In the genomic region with DNA sequence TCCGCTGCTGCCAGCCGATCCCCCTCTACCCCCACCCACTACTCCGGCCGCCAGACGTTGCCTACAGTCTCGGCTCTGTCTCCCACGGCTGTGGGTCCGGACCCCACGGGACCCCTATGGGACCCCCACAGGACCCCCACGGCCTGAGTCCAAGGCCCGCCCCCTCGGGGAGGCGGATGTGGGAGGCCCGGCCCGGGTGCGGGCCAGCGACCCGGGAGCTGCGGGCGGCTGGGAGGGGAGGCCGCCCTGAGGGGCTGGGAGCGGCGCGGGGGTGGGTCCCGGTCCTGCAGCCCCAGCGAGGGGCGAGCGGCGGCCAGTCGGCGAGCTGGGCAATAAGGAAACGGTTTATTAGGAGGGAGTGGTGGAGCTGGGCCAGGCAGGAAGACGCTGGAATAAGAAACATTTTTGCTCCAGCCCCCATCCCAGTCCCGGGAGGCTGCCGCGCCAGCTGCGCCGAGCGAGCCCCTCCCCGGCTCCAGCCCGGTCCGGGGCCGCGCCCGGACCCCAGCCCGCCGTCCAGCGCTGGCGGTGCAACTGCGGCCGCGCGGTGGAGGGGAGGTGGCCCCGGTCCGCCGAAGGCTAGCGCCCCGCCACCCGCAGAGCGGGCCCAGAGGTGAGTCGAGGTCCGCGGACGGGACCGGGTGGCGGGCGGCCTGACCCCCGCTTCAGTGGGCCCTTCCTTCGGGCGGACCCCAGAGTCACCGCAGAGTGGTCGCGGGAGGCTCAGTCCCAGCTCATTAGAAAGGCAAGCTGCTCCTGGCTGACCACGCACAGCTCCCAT, we compare ENCODE assay signal across 11 cellular contexts. TPM values are rescaled to one million over a fixed set of nuclear protein-coding genes. Genes with fewer than 3 reads are reported as not detected.
DNase-seq lines count a peak whose midpoint lies in the region; ATAC-seq and TF ChIP-seq lines count a peak whose summit lies in the region.
"Had no signal": no experiment of that assay in that cellular context is flagged by ENCODE, and none has a peak within 500 bp of the region (broad histone marks: within the 10 kb centered on the region; RNA-seq: fewer than 3 reads in every experiment).

A gene (plus strand): TSS at position 422 of the 781 bp plus-strand sequence. CDS start 4,971 bp downstream, outside the sequence.

- H3K23me2 ChIP-seq in H9 (ENCODE audit: insufficient read length, low read depth, low read length, poor library complexity, severe bottlenecking) = no peaks in the 10 kb centered on the region

- H3K36me3 Mint-ChIP-seq in H9 (ENCODE audit: insufficient read depth in 1 of 3, low read depth in 3 of 3) (no peaks in the 10 kb centered on the region), progenitor cell of endocrine pancreas (ENCODE audit: insufficient read depth) (no peaks in the 10 kb centered on the region)

- H2BK15ac ChIP-seq in H9 (ENCODE audit: low read depth, low read length) = no peak within 1 kb of the TSS; the same call in 1 of the 2 replicates

- H3K4me2 ChIP-seq in H9 (ENCODE audit: insufficient read depth, insufficient read length, low read length) (peak within 1 kb of the TSS; percentile 19), smooth muscle cell (peak within 1 kb of the TSS; percentile 84)

- H3K9me3 Mint-ChIP-seq in H9 (no peaks in the 10 kb centered on the region), progenitor cell of endocrine pancreas (ENCODE audit: low read depth) (no peaks in the 10 kb centered on the region)
- H3K9me3 Mint-ChIP-seq: central memory CD8-positive, alpha-beta T cell had no signal

- DNase-seq in H9 = no peak
- peak in 1 of 2 donors; percentile 75 for DNase-seq in left lung
- no peak for DNase-seq in smooth muscle cell (lab: John Stamatoyannopoulos, UW; ENCODE audit: unreplicated experiment)
- no peak for DNase-seq in dedifferentiated amniotic fluid mesenchymal stem cell (ENCODE audit: extremely low spot score)
- DNase-seq in NCI-H82 treated with DMSO at 0.1 percent for 48 hours (lab: John Stamatoyannopoulos, UW; ENCODE audit: unreplicated experiment) = no peak
- DNase-seq in activated gamma-delta T cell (lab: John Stamatoyannopoulos, UW) = no peak
- no peak for DNase-seq in progenitor cell of endocrine pancreas (ENCODE audit: low spot score, unreplicated experiment)

- H2BK5ac ChIP-seq in H9 (ENCODE audit: insufficient read length, low read length) = no peak within 1 kb of the TSS

- no peak within 1 kb of the TSS; a peak in 1 of 7 replicates for H3K27ac Mint-ChIP-seq in H9
- no peak within 1 kb of the TSS for H3K27ac Mint-ChIP-seq in progenitor cell of endocrine pancreas

- WGBS in H9 (ENCODE audit: extremely low coverage, insufficient read length, low lambda C conversion rate) = no CpG with 5 or more reads among the region's 74 CpGs
- 15% methylated on average over 74 of the region's 74 CpGs for WGBS in ectodermal cell, 2 experiments
- 32% methylated on average over 49 of the region's 74 CpGs for WGBS in smooth muscle cell (ENCODE audit: low lambda C conversion rate)

- H3K56ac ChIP-seq in H9 (ENCODE audit: insufficient read length, low read depth, low read length) = no peak within 1 kb of the TSS

- H3F3A ChIP-seq in smooth muscle cell (ENCODE audit: low read depth) = peaks cover 7% of the 10 kb centered on the region

- no peak within 1 kb of the TSS for H3K18ac ChIP-seq in H9 (ENCODE audit: insufficient read length, low read depth, low read length)

- no peak within 1 kb of the TSS for H2AK5ac ChIP-seq in H9 (ENCODE audit: insufficient read length, low read length)

- no peak within 1 kb of the TSS for H3T11ph ChIP-seq in H9 (ENCODE audit: low read length)

- H3K27me3 ChIP-seq in H9 (ENCODE audit: insufficient read depth, low read length) = peaks cover 5% of the 10 kb centered on the region; the same call in 1 of the 2 replicates
- peaks cover 48% of the 10 kb centered on the region for H3K27me3 ChIP-seq in ectodermal cell (ENCODE audit: control insufficient read depth, insufficient read depth, low read length, poor library complexity, severe bottlenecking)
- H3K27me3 ChIP-seq in left lung = peaks cover 12 to 35% of the 10 kb centered on the region in 2 donors
- no peaks in the 10 kb centered on the region for H3K27me3 ChIP-seq in smooth muscle cell (ENCODE audit: low read depth)

- no peak within 1 kb of the TSS for H4K5ac ChIP-seq in H9 (ENCODE audit: insufficient read length, low read depth, low read length)

- H3K27me3 Mint-ChIP-seq in H9 (ENCODE audit: low read depth) (peaks cover 15% of the 10 kb centered on the region), progenitor cell of endocrine pancreas (peaks cover 49% of the 10 kb centered on the region)

- H3K79me1 ChIP-seq in H9 (ENCODE audit: insufficient read depth, low read depth, low read length, poor library complexity, severe bottlenecking) = no peaks in the 10 kb centered on the region

- H3K9ac ChIP-seq in H9 (ENCODE audit: extremely low read depth, insufficient read length, low read length) (no peak within 1 kb of the TSS), smooth muscle cell (ENCODE audit: low read depth) (peak within 1 kb of the TSS; percentile 43)

- H3K27ac ChIP-seq in H9 (ENCODE audit: insufficient read length, low read depth, low read length) = no peak within 1 kb of the TSS
- no peak within 1 kb of the TSS for H3K27ac ChIP-seq in ectodermal cell (ENCODE audit: insufficient read depth, low read depth, low read length, poor library complexity, severe bottlenecking)
- H3K27ac ChIP-seq in left lung = peak within 1 kb of the TSS; percentile 87
- no peak within 1 kb of the TSS for H3K27ac ChIP-seq in smooth muscle cell (ENCODE audit: low read depth)

- TF ChIP-seq CTCF in H9 (conservative IDR thresholded peaks at IDR 0.05) (no peak), left lung (IDR thresholded peaks at IDR 0.05) (no peak), smooth muscle cell (IDR thresholded peaks at IDR 0.05; ENCODE audit: borderline replicate concordance, insufficient read depth, poor library complexity, severe bottlenecking) (no peak), progenitor cell of endocrine pancreas (IDR thresholded peaks at IDR 0.05; ENCODE audit: unreplicated experiment) (no peak)

- no peak within 1 kb of the TSS for H2BK20ac ChIP-seq in H9 (ENCODE audit: low read depth, low read length, poor library complexity, severe bottlenecking)

- H3K23ac ChIP-seq in H9 (ENCODE audit: insufficient read length, low read depth, low read length) = no peak within 1 kb of the TSS

- H3K4me3 ChIP-seq in ectodermal cell (ENCODE audit: insufficient read depth, low read depth, low read length) = peak within 1 kb of the TSS; percentile 35
- peak within 1 kb of the TSS; percentile 51 to 52 for H3K4me3 ChIP-seq in left lung
- H3K4me3 ChIP-seq in smooth muscle cell = peak within 1 kb of the TSS; percentile 62
- H3K4me3 ChIP-seq: HAP-1 had no signal

- H3K4me1 Mint-ChIP-seq in H9 (peaks cover 11 to 23% of the 10 kb centered on the region in 2 experiments), progenitor cell of endocrine pancreas (ENCODE audit: low read depth) (peaks cover 3% of the 10 kb centered on the region)
- H3K4me1 Mint-ChIP-seq: central memory CD8-positive, alpha-beta T cell had no signal

- H3K36me3 ChIP-seq in ectodermal cell (ENCODE audit: control insufficient read depth, insufficient read depth, low read length) (no peaks in the 10 kb centered on the region), left lung (no peaks in the 10 kb centered on the region), smooth muscle cell (ENCODE audit: low read depth) (no peaks in the 10 kb centered on the region)
- H3K36me3 ChIP-seq: HAP-1 had no signal

- intact Hi-C loops in left lung (cut with DNase I) = no loop called here

- no peak within 1 kb of the TSS for H2BK12ac ChIP-seq in H9 (ENCODE audit: insufficient read length, low read depth, low read length)

- no peak within 1 kb of the TSS for H3K14ac ChIP-seq in H9 (ENCODE audit: insufficient read depth, low read length)

- H3K9me3 ChIP-seq in H9 (ENCODE audit: control insufficient read depth, low read depth, low read length) (no peaks in the 10 kb centered on the region), ectodermal cell (ENCODE audit: control insufficient read depth, low read length) (no peaks in the 10 kb centered on the region), left lung (no peaks in the 10 kb centered on the region), smooth muscle cell (replicated peaks; ENCODE audit: low read depth) (no peaks in the 10 kb centered on the region)
- H3K9me3 ChIP-seq: HAP-1 had no signal

- no peak within 1 kb of the TSS for H4K8ac ChIP-seq in H9 (replicated peaks; ENCODE audit: insufficient read length, low read depth, low read length)

- no peaks in the 10 kb centered on the region for H3K79me2 ChIP-seq in H9 (ENCODE audit: insufficient read depth, low read length)
- H3K79me2 ChIP-seq in smooth muscle cell (ENCODE audit: low read depth) = no peaks in the 10 kb centered on the region

- peaks cover 2% of the 10 kb centered on the region; the same call in 1 of the 2 replicates for H3K4me1 ChIP-seq in H9 (ENCODE audit: insufficient read depth, low read length)
- peaks cover 5% of the 10 kb centered on the region for H3K4me1 ChIP-seq in ectodermal cell (ENCODE audit: control insufficient read depth, insufficient read depth, low read length)
- peaks cover 28 to 64% of the 10 kb centered on the region in 2 donors for H3K4me1 ChIP-seq in left lung
- no peaks in the 10 kb centered on the region for H3K4me1 ChIP-seq in smooth muscle cell (ENCODE audit: low read depth)
- H3K4me1 ChIP-seq: HAP-1 had no signal

- peaks cover 3% of the 10 kb centered on the region for H4K20me1 ChIP-seq in H9 (ENCODE audit: control insufficient read depth, insufficient read depth, insufficient read length)
- H4K20me1 ChIP-seq in smooth muscle cell (ENCODE audit: low read depth) = no peaks in the 10 kb centered on the region

- H2BK120ac ChIP-seq in H9 (ENCODE audit: low read depth, low read length, poor library complexity, severe bottlenecking) = no peak within 1 kb of the TSS

- no peak within 1 kb of the TSS for H4K91ac ChIP-seq in H9 (ENCODE audit: insufficient read length, low read depth, low read length)

- no peak for ATAC-seq in left lung

- H3K4me3 Mint-ChIP-seq in H9 (no peak within 1 kb of the TSS), progenitor cell of endocrine pancreas (ENCODE audit: low read depth) (no peak within 1 kb of the TSS)
- H3K4me3 Mint-ChIP-seq: central memory CD8-positive, alpha-beta T cell had no signal

- H3K4ac ChIP-seq in H9 (ENCODE audit: low read depth, low read length) = no peak within 1 kb of the TSS

- no peak within 1 kb of the TSS for H2AFZ ChIP-seq in H9 (ENCODE audit: low read length)
- H2AFZ ChIP-seq in smooth muscle cell (ENCODE audit: low read depth) = peak within 1 kb of the TSS; percentile 69

RNA-seq across cellular contexts. Expression of the gene that starts here (rescaled TPM):
- total RNA-seq in H9 (2021) (not detected in 2 replicates), left lung (100 to 1,000 TPM; 115 to 173 TPM), smooth muscle cell (10.3 and 10.4 TPM in 2 replicates), progenitor cell of endocrine pancreas (0.18 TPM in 1 of 2 replicates, not detected in the other)
- 0.87 TPM for polyA plus RNA-seq in ectodermal cell (2013, experiment 1 of 4)
- polyA plus RNA-seq in ectodermal cell (2013, experiment 2 of 4) = 0.28 TPM
- polyA plus RNA-seq in ectodermal cell (2013, experiment 3 of 4) = 0.59 TPM
- 0.61 TPM for polyA plus RNA-seq in ectodermal cell (2013, experiment 4 of 4)
- polyA plus RNA-seq in smooth muscle cell = 7.3 and 8.4 TPM in 2 replicates
- total RNA-seq: T-helper 1 cell treated with Interleukin-12 subunit alpha and Interleukin-12 subunit beta and Interleukin-4 antibody, amounts not matched to agents 30 ng/mL and 1 ng/mL, for 36 hours had no signal

Comparison
In these comparisons a context has a peak if more than half of its experiments do, and no peak if none do; other contexts are left out.
1. RNA of the gene that starts here (total RNA-seq): 115 to 173 TPM in left lung; 10.3 to 10.4 TPM in smooth muscle cell, not detected in H9 and 0.18 TPM in progenitor cell of endocrine pancreas; every median in the first group is over 10 times any median in the second.
2. H3K27ac ChIP-seq: peak in left lung (2 of 2); none in H9 (single experiment), ectodermal cell (single experiment) and smooth muscle cell (single experiment).
3. Peak in every context shown above with its lines, with median percentiles within 50 percentile points of each other: H3K4me3 ChIP-seq.